Comparison of ENCODE assay signal across 10 cellular contexts in genomic region chr14:23286904-23287479, GRCh38. TPM values are rescaled to one million over a fixed set of nuclear protein-coding genes. Genes with fewer than 3 reads are reported as not detected.
DNase-seq lines count a peak whose midpoint lies in the region; ATAC-seq and TF ChIP-seq lines count a peak whose summit lies in the region.
"Had no signal": no experiment of that assay in that cellular context is flagged by ENCODE, and none has a peak within 500 bp of the region (broad histone marks: within the 10 kb centered on the region; RNA-seq: fewer than 3 reads in every experiment).

No MANE protein-coding gene starts in this region.

- no peak for ATAC-seq in activated CD4-positive, alpha-beta T cell treated with anti-CD3 and anti-CD28 coated beads for 36 hours
- no peak for ATAC-seq in activated naive CD8-positive, alpha-beta T cell treated with anti-CD3 and anti-CD28 coated beads, Interleukin-2, amount 50 U/mL, for 24 hours
- no peak for ATAC-seq in thoracic aorta (ENCODE audit: insufficient number of reproducible peaks, low FRiP score, low read depth)
- no peak for ATAC-seq in left lobe of liver
- no peak for ATAC-seq in GM21515 (IDR thresholded peaks at IDR 0.05; ENCODE audit: unreplicated experiment)

- H3K4me1 Mint-ChIP-seq in activated CD4-positive, alpha-beta T cell treated with anti-CD3 and anti-CD28 coated beads for 36 hours: peaks cover 18% of the 10 kb centered on the region
- peaks cover 26% of the 10 kb centered on the region for H3K4me1 Mint-ChIP-seq in activated naive CD8-positive, alpha-beta T cell treated with anti-CD3 and anti-CD28 coated beads, Interleukin-2, amount 50 U/mL, for 24 hours

- H3K4me3 ChIP-seq in kidney epithelial cell (ENCODE audit: low read depth, low read length) (peak overlapping the region; percentile 63), thoracic aorta (peak overlapping the region; percentile 94)

- no peaks in the 10 kb centered on the region for H3K9me3 ChIP-seq in thoracic aorta

- DNase-seq in activated CD4-positive, alpha-beta T cell treated with anti-CD3 and anti-CD28 coated beads for 36 hours: no peak
- no peak for DNase-seq in activated CD4-positive, alpha-beta T cell treated with anti-CD3 and anti-CD28 coated beads for 1 hour
- no peak for DNase-seq in activated naive CD8-positive, alpha-beta T cell treated with anti-CD3 and anti-CD28 coated beads, Interleukin-2, amount 50 U/mL, for 24 hours
- DNase-seq in kidney epithelial cell (ENCODE audit: low read depth) (no peak), thoracic aorta (ENCODE audit: low spot score) (no peak), left lobe of liver (ENCODE audit: low spot score) (no peak), NCI-H82 (lab: John Stamatoyannopoulos, UW) (no peak)

- TF ChIP-seq CTCF in kidney epithelial cell (IDR thresholded peaks at IDR 0.05; ENCODE audit: insufficient read depth, low read length, poor library complexity, severe bottlenecking) (no peak), thoracic aorta (IDR thresholded peaks at IDR 0.05) (no peak)

- H3K27me3 ChIP-seq in kidney epithelial cell (ENCODE audit: control insufficient read depth, insufficient read depth, low read length) (no peaks in the 10 kb centered on the region), thoracic aorta (replicated peaks; ENCODE audit: insufficient read depth) (no peaks in the 10 kb centered on the region)

- peak overlapping the region; percentile 95 for H3K27ac Mint-ChIP-seq in activated CD4-positive, alpha-beta T cell treated with anti-CD3 and anti-CD28 coated beads for 36 hours
- H3K27ac Mint-ChIP-seq in activated naive CD8-positive, alpha-beta T cell treated with anti-CD3 and anti-CD28 coated beads, Interleukin-2, amount 50 U/mL, for 24 hours: peak overlapping the region; percentile 95

- CTCF ChIA-PET in activated CD4-positive, alpha-beta T cell treated with anti-CD3 and anti-CD28 coated beads for 36 hours (lab: Charles Lee): interaction anchor here (1.1 to 3.8 kb wide), 12 partner anchors 9 to 218 kb away, joined by 3 to 22 read pairs (median 5); partner anchors contain the start of genes PABPN1 and PPP1R3E

- H3K36me3 ChIP-seq in kidney epithelial cell (ENCODE audit: control insufficient read depth, insufficient read depth, low read length) (no peaks in the 10 kb centered on the region), thoracic aorta (no peaks in the 10 kb centered on the region)

- peaks cover 6 to 20% of the 10 kb centered on the region in 2 donors for H3K4me1 ChIP-seq in thoracic aorta (ENCODE audit: control insufficient read depth in 1 of 2, low read depth in 2 of 2)

- H3K27me3 Mint-ChIP-seq in activated CD4-positive, alpha-beta T cell treated with anti-CD3 and anti-CD28 coated beads for 36 hours: no peaks in the 10 kb centered on the region
- no peaks in the 10 kb centered on the region for H3K27me3 Mint-ChIP-seq in activated naive CD8-positive, alpha-beta T cell treated with anti-CD3 and anti-CD28 coated beads, Interleukin-2, amount 50 U/mL, for 24 hours

- intact Hi-C loops in activated CD4-positive, alpha-beta T cell treated with anti-CD3 and anti-CD28 coated beads for 36 hours (cut with DNase I, micrococcal nuclease): loop anchor here (1.0 to 10.0 kb wide), 9 partner anchors 8 to 264 kb away; partner anchors contain the start of genes ACIN1 (in 2 of the 2), C14orf119 (in 2 of the 2), NGDN (in 2 of the 2) and PABPN1 (in 1 of the 2)

- H3K36me3 Mint-ChIP-seq in activated CD4-positive, alpha-beta T cell treated with anti-CD3 and anti-CD28 coated beads for 36 hours (ENCODE audit: low read depth): peaks cover 10% of the 10 kb centered on the region
- H3K36me3 Mint-ChIP-seq in activated naive CD8-positive, alpha-beta T cell treated with anti-CD3 and anti-CD28 coated beads, Interleukin-2, amount 50 U/mL, for 24 hours (ENCODE audit: low read depth): peaks cover 13% of the 10 kb centered on the region

- POLR2A ChIA-PET in activated CD4-positive, alpha-beta T cell treated with anti-CD3 and anti-CD28 coated beads for 36 hours (lab: Charles Lee): interaction anchor here (0.8 to 2.3 kb wide), 4 partner anchors 14 to 520 kb away, joined by 3 to 15 read pairs (median 7); partner anchors contain the start of genes ACIN1, C14orf119, OXA1L and PABPN1

- H3K4me3 Mint-ChIP-seq in activated CD4-positive, alpha-beta T cell treated with anti-CD3 and anti-CD28 coated beads for 36 hours: peak overlapping the region; percentile 99
- H3K4me3 Mint-ChIP-seq in activated naive CD8-positive, alpha-beta T cell treated with anti-CD3 and anti-CD28 coated beads, Interleukin-2, amount 50 U/mL, for 24 hours: peak overlapping the region; percentile 98

- peak overlapping the region; percentile 95 to 97 for H3K27ac ChIP-seq in thoracic aorta

- no peaks in the 10 kb centered on the region for H3K9me3 Mint-ChIP-seq in activated CD4-positive, alpha-beta T cell treated with anti-CD3 and anti-CD28 coated beads for 36 hours (ENCODE audit: low read depth)
- H3K9me3 Mint-ChIP-seq in activated naive CD8-positive, alpha-beta T cell treated with anti-CD3 and anti-CD28 coated beads, Interleukin-2, amount 50 U/mL, for 24 hours: no peaks in the 10 kb centered on the region

RNA-seq across cellular contexts. Expression of gene HOMEZ, which starts 1.1 kb away (rescaled TPM):
- total RNA-seq in activated CD4-positive, alpha-beta T cell treated with anti-CD3 and anti-CD28 coated beads for 36 hours: 10 to 100 TPM; 13.7 to 17.5 TPM
- total RNA-seq in kidney epithelial cell (11.9 and 24.3 TPM in 2 replicates), thoracic aorta (1 to 10 TPM; 4.6 to 6.2 TPM), left lobe of liver (8.9 TPM)

RNA-seq across cellular contexts. Expression of gene PPP1R3E, which starts 15.7 kb away (rescaled TPM):
- total RNA-seq in activated CD4-positive, alpha-beta T cell treated with anti-CD3 and anti-CD28 coated beads for 36 hours: 10 to 100 TPM; 30.9 to 44.6 TPM
- total RNA-seq in kidney epithelial cell (2.5 and 2.9 TPM in 2 replicates), thoracic aorta (1 to 10 TPM; 8.7 TPM), left lobe of liver (11.5 TPM)

RNA-seq across cellular contexts. Expression of gene BCL2L2, which starts 19.6 kb away (rescaled TPM):
- total RNA-seq in activated CD4-positive, alpha-beta T cell treated with anti-CD3 and anti-CD28 coated beads for 36 hours: 1 to 10 TPM in 1 of 2 experiments, under 1 TPM in 1; 0.73 to 1.2 TPM
- 16.2 and 21.3 TPM in 2 replicates for total RNA-seq in kidney epithelial cell
- total RNA-seq in thoracic aorta: 10 to 100 TPM; 50.6 to 74.4 TPM
- total RNA-seq in left lobe of liver: 14.0 TPM

RNA-seq across cellular contexts. Expression of gene PABPN1, which starts 34.3 kb away (rescaled TPM):
- 100 to 1,000 TPM; 237 to 338 TPM for total RNA-seq in activated CD4-positive, alpha-beta T cell treated with anti-CD3 and anti-CD28 coated beads for 36 hours
- 61.4 and 70.7 TPM in 2 replicates for total RNA-seq in kidney epithelial cell
- total RNA-seq in thoracic aorta: 10 to 100 TPM; 44.8 to 54.9 TPM
- 86.9 TPM for total RNA-seq in left lobe of liver

RNA-seq across cellular contexts. Expression of gene RNF212B, which starts 49.3 kb away (rescaled TPM):
- not detected for total RNA-seq in activated CD4-positive, alpha-beta T cell treated with anti-CD3 and anti-CD28 coated beads for 36 hours
- total RNA-seq in kidney epithelial cell (not detected in 2 replicates), thoracic aorta (not detected), left lobe of liver (not detected)
- total RNA-seq: NCI-H460, pulmonary artery endothelial cell had no signal
